19 cellular contexts compared by ENCODE assay signal in the genomic region with DNA sequence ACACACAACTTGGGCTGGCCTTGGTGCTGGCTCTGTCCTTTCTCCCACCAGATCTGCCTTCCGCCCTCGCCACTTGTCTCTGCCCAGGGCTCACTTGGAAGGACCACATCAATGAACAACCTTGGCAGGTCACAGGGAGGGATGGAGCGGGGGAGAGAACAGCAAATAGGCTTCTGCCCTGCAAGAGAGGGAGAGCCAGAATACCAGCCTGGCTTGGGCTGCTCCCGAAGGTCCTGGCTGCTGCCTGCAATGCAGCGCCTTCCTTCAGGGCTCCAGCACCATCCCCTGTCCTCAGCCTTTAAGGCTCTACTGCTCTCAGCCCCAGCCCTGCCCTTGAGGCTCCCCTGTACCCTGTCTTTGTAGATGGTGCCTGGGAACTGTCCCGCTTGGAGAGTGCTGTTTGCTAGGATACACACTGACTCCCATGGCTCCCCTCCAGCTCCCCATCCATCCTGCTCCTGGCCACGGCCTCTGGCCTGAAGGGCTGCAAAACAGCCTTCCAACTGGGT. TPM values are rescaled to one million over a fixed set of nuclear protein-coding genes. Genes with fewer than 3 reads are reported as not detected.
DNase-seq lines count a peak whose midpoint lies in the region; ATAC-seq and TF ChIP-seq lines count a peak whose summit lies in the region.
"Had no signal": no experiment of that assay in that cellular context is flagged by ENCODE, and none has a peak within 500 bp of the region (broad histone marks: within the 10 kb centered on the region; RNA-seq: fewer than 3 reads in every experiment).

No MANE protein-coding gene starts in this region.

- ATAC-seq in left lung (peak; percentile 26), upper lobe of right lung (peak; percentile 57)

- H3K27me3 ChIP-seq in left lung: no peaks in the 10 kb centered on the region
- H3K27me3 ChIP-seq in upper lobe of right lung: no peaks in the 10 kb centered on the region
- H3K27me3 ChIP-seq: BLaER1 treated with 17β-estradiol and CSF1 and Interleukin-3, amounts not matched to agents 10 nM and 100 nM; ovary; tibial artery had no signal

- H3K36me3 ChIP-seq in left lung (no peaks in the 10 kb centered on the region), upper lobe of right lung (no peaks in the 10 kb centered on the region)
- H3K36me3 ChIP-seq: BLaER1 treated with 17β-estradiol and CSF1 and Interleukin-3, amounts not matched to agents 10 nM and 100 nM; ovary; tibial artery had no signal

- no peak overlapping the region for H3K4me3 Mint-ChIP-seq in activated CD4-positive, alpha-beta T cell treated with anti-CD3 and anti-CD28 coated beads, Interleukin-2, amount 10 ng/mL, durations not matched to agents 7 days and 5 days
- H3K4me3 Mint-ChIP-seq: dendritic cell treated with granulocyte-macrophage colony-stimulating factor and Interleukin-4, amounts not matched to agents 40 ng/mL and 50 ng/mL, for 4 days had no signal

- POLR2A ChIA-PET in activated CD4-positive, alpha-beta T cell treated with anti-CD3 and anti-CD28 coated beads, Interleukin-2, amount 10 ng/mL, durations not matched to agents 7 days and 5 days (lab: Charles Lee): no interaction called here

- no peaks in the 10 kb centered on the region for H3K36me3 Mint-ChIP-seq in activated CD4-positive, alpha-beta T cell treated with anti-CD3 and anti-CD28 coated beads, Interleukin-2, amount 10 ng/mL, durations not matched to agents 7 days and 5 days (ENCODE audit: low read depth)

- H3K4me1 ChIP-seq in left lung (peaks cover 9 to 10% of the 10 kb centered on the region in 2 donors), upper lobe of right lung (peaks cover 22% of the 10 kb centered on the region)

- H3K9me3 ChIP-seq in left lung: no peaks in the 10 kb centered on the region
- H3K9me3 ChIP-seq in upper lobe of right lung: no peaks in the 10 kb centered on the region
- H3K9me3 ChIP-seq: ovary, tibial artery had no signal

- CTCF ChIA-PET in activated CD4-positive, alpha-beta T cell treated with anti-CD3 and anti-CD28 coated beads, Interleukin-2, amount 10 ng/mL, durations not matched to agents 7 days and 5 days (lab: Charles Lee): interaction anchor here (0.9 to 1.8 kb wide), 4 partner anchors 10 to 301 kb away, joined by 3 to 7 read pairs (median 4); no protein-coding TSS in a partner anchor

- intact Hi-C loops in left lung (cut with DNase I) (no loop called here), upper lobe of right lung (cut with DNase I) (no loop called here)

- no peak for TF ChIP-seq CTCF in left lung (IDR thresholded peaks at IDR 0.05)
- no peak for TF ChIP-seq CTCF in upper lobe of right lung (IDR thresholded peaks at IDR 0.05)
- TF ChIP-seq CTCF in GM20000 (IDR thresholded peaks at IDR 0.05; ENCODE audit: extremely low read depth, missing control alignments): no peak

- no peak overlapping the region for H3K4me3 ChIP-seq in left lung
- no peak overlapping the region for H3K4me3 ChIP-seq in upper lobe of right lung
- H3K4me3 ChIP-seq: BLaER1 treated with 17β-estradiol and CSF1 and Interleukin-3, amounts not matched to agents 10 nM and 100 nM; ovary; tibial artery had no signal

- no peak for DNase-seq in activated CD4-positive, alpha-beta T cell treated with anti-CD3 and anti-CD28 coated beads, Interleukin-2, amount 10 ng/mL, durations not matched to agents 7 days and 5 days
- DNase-seq in activated CD4-positive, alpha-beta T cell treated with anti-CD3 and anti-CD28 coated beads, Interleukin-2, amount 50 U/mL, for 1 hour: no peak
- DNase-seq in cerebellar cortex (ENCODE audit: low spot score): peak; percentile 65
- DNase-seq in left lung: no peak
- no peak for DNase-seq in upper lobe of right lung
- DNase-seq in GM20000 (ENCODE audit: low spot score): no peak
- no peak for DNase-seq in SIG-M5 treated with dmso at 0.1 percent for 504 hours (lab: John Stamatoyannopoulos, UW; ENCODE audit: unreplicated experiment)
- DNase-seq in stimulated activated CD4-positive, alpha-beta T cell treated with anti-CD3 and anti-CD28 coated beads, Interleukin-1b, Interleukin-23, amount 100 ng/mL, for 48 hours: no peak
- DNase-seq: activated CD4-positive, CD25-positive, alpha-beta regulatory T cell; activated naive CD4-positive, alpha-beta T cell treated with Interleukin-2 at 50 U/mL for 16 hours; erythroblast; NCI-H1436 treated with DMSO at 0.1 percent for 48 hours; stimulated activated CD4-positive, alpha-beta T cell treated with anti-CD3 and anti-CD28 coated beads, Interleukin-4, amount 100 ng/mL, for 4 hours; T-helper 2 cell; tibial artery had no signal

- H3K4me1 Mint-ChIP-seq in activated CD4-positive, alpha-beta T cell treated with anti-CD3 and anti-CD28 coated beads, Interleukin-2, amount 10 ng/mL, durations not matched to agents 7 days and 5 days: peaks cover 29% of the 10 kb centered on the region

- H3K27ac ChIP-seq in left lung (no peak overlapping the region), upper lobe of right lung (no peak overlapping the region)
- H3K27ac ChIP-seq: 22Rv1; BLaER1 treated with 17β-estradiol and CSF1 and Interleukin-3, amounts not matched to agents 10 nM and 100 nM; ovary; tibial artery had no signal

- peak overlapping the region; percentile 33 for H3K27ac Mint-ChIP-seq in activated CD4-positive, alpha-beta T cell treated with anti-CD3 and anti-CD28 coated beads, Interleukin-2, amount 10 ng/mL, durations not matched to agents 7 days and 5 days
- H3K27ac Mint-ChIP-seq: dendritic cell treated with granulocyte-macrophage colony-stimulating factor and Interleukin-4, amounts not matched to agents 40 ng/mL and 50 ng/mL, for 4 days had no signal

- no peaks in the 10 kb centered on the region for H3K27me3 Mint-ChIP-seq in activated CD4-positive, alpha-beta T cell treated with anti-CD3 and anti-CD28 coated beads, Interleukin-2, amount 10 ng/mL, durations not matched to agents 7 days and 5 days
- H3K27me3 Mint-ChIP-seq: dendritic cell treated with granulocyte-macrophage colony-stimulating factor and Interleukin-4, amounts not matched to agents 40 ng/mL and 50 ng/mL, for 4 days had no signal

- H3K9me3 Mint-ChIP-seq in activated CD4-positive, alpha-beta T cell treated with anti-CD3 and anti-CD28 coated beads, Interleukin-2, amount 10 ng/mL, durations not matched to agents 7 days and 5 days: no peaks in the 10 kb centered on the region
- H3K9me3 Mint-ChIP-seq: dendritic cell treated with granulocyte-macrophage colony-stimulating factor and Interleukin-4, amounts not matched to agents 40 ng/mL and 50 ng/mL, for 4 days had no signal

RNA-seq across cellular contexts. Expression of gene HIVEP3, which starts 43.8 kb away (rescaled TPM):
- total RNA-seq in activated CD4-positive, alpha-beta T cell treated with anti-CD3 and anti-CD28 coated beads, Interleukin-2, amount 10 ng/mL, durations not matched to agents 7 days and 5 days: 10 to 100 TPM; 18.4 to 21.5 TPM
- total RNA-seq in left lung: 10 to 100 TPM in 1 of 2 donors, 1 to 10 TPM in 1; 9.8 to 15.6 TPM
- 16.6 TPM for total RNA-seq in upper lobe of right lung
